8 cellular contexts compared by ENCODE assay signal in the genomic region with DNA sequence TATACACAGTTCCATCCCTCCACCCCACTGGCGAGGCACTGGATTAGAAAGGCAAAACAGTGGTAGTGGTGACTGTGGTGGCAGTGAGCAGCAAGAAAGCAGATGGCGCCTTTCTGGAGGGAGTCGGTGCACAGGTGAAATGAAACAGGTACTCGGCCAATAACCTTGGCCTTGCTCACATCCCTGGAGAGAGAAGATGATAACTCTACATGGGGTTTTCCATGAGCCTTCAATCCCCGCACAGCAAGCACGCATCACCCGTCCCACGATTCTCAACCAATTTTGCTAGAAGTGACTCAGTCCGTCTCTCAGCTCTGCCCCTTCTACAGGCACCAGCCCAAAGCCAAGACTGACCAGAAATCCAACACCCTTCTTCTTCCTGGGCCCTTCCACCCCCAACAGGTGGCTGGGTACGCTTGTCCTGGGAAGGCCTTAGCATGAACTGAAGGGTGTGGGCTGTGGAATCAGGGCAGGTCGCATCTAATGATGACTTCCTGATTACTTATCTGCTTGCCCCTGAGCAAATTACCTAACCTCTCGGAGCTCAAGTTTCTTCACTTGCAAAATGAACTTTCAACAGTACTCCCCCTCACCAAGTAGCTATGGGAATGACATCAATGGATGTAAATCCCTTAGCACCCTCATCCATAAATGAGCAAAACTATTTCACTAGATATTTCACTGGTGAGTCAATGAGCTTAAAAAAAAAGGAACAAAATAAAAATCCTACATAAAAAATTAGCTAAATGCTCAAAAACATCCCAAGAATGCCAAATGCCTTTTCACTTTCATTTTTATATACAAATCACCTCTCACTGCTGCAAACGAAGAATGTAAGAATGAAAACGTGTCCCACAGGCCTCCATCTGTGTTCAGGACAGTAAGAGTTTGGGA.
DNase-seq lines count a peak whose midpoint lies in the region; ATAC-seq, FAIRE-seq and TF ChIP-seq lines count a peak whose summit lies in the region.

No MANE protein-coding gene starts in this region.

- peak; percentile 29 for DNase-seq in T-helper 9 cell
- no peak for DNase-seq in epithelial cell of prostate (ENCODE audit: low read depth, low spot score)
- peak; percentile 52 for DNase-seq in stimulated activated CD4-positive, alpha-beta T cell treated with anti-CD3 and anti-CD28 coated beads, Interleukin-1b, Interleukin-23, amount 100 ng/mL, for 48 hours
- no peak for DNase-seq in putamen (ENCODE audit: low spot score)
- DNase-seq in D721Med (ENCODE audit: insufficient read length, low spot score), result no peak
- no peak for DNase-seq in ecto neural progenitor cell (ENCODE audit: low spot score)

- TF ChIP-seq CTCF in D721Med (IDR thresholded peaks at IDR 0.05; ENCODE audit: insufficient read depth, missing control alignments), result no peak

- TF ChIP-seq POLR2A in GM18505 (IDR thresholded peaks at IDR 0.05; ENCODE audit: borderline replicate concordance, extremely low read depth, insufficient read depth, insufficient read length), result no peak

- no peak for FAIRE-seq in D721Med (lab: Jason Lieb, UNC)

- peak; percentile 20 for ATAC-seq in GM18505 (IDR thresholded peaks at IDR 0.05; ENCODE audit: unreplicated experiment)
- peak; percentile 36 for ATAC-seq in HG02870 (IDR thresholded peaks at IDR 0.05; ENCODE audit: unreplicated experiment)

- peak overlapping the region; percentile 70 for H3K27ac ChIP-seq in epithelial cell of prostate

Comparison
In these comparisons a context has a peak if more than half of its experiments do, and no peak if none do; other contexts are left out.
1. DNase-seq: peak in T-helper 9 cell (single experiment) and stimulated activated CD4-positive, alpha-beta T cell treated with anti-CD3 and anti-CD28 coated beads, Interleukin-1b, Interleukin-23, amount 100 ng/mL, for 48 hours (single experiment); none in epithelial cell of prostate (single experiment), putamen (single experiment), D721Med (single experiment) and ecto neural progenitor cell (single experiment).